Comparison of ENCODE assay signal across 31 cellular contexts in genomic region chr15:84917452-84917851, GRCh38. TPM values are rescaled to one million over a fixed set of nuclear protein-coding genes. Genes with fewer than 3 reads are reported as not detected.
"Had no signal": no experiment of that assay in that cellular context is flagged by ENCODE, and none has a peak within 500 bp of the region (broad histone marks: within the 10 kb centered on the region; RNA-seq: fewer than 3 reads in every experiment).

No MANE protein-coding gene starts in this region.

- H3K9me3 Mint-ChIP-seq: activated naive CD4-positive, alpha-beta T cell treated with anti-CD3 and anti-CD28 coated beads, Interleukin-2, amount 50 U/mL, for 72 hours; activated T-helper 2 cell treated with anti-CD3 and anti-CD28 coated beads, Interferon-gamma antibody, Interleukin-2, Interleukin-4, amounts not matched to agents 10 μg/mL and 5 μg/mL and 100 μg/mL, durations not matched to agents 14 hours and 24 hours and 36 hours; central memory CD8-positive, alpha-beta T cell; dendritic cell treated with granulocyte-macrophage colony-stimulating factor and Interleukin-4, amounts not matched to agents 40 ng/mL and 50 ng/mL, for 4 days; endodermal cell; neural crest cell had no signal

- H3K27me3 ChIP-seq: heart left ventricle, right atrium auricular region, testis, uterus had no signal

- H3K36me3 ChIP-seq: heart left ventricle, right atrium auricular region, uterus had no signal

- H3K27ac ChIP-seq: parathyroid adenoma, testis had no signal

- H3K36me3 Mint-ChIP-seq: type B pancreatic cell had no signal

- H3K9me3 ChIP-seq: heart left ventricle, psoas muscle, right atrium auricular region, testis, uterus had no signal

- DNase-seq: activated CD4-positive, CD25-positive, alpha-beta regulatory T cell treated with anti-CD3 and anti-CD28 coated beads, Interleukin-2, amount 50 U/mL, for 72 hours; activated CD8-positive, alpha-beta memory T cell treated with anti-CD3 and anti-CD28 coated beads, Interleukin-2, amount 50 U/mL, for 4 hours; activated T-cell treated with anti-CD3 and anti-CD28 coated beads, Interleukin-2, amount 50 U/mL, for 1 hour; endodermal cell; foreskin fibroblast; heart left ventricle; hypothalamus; immature natural killer cell; kidney; midbrain; naive thymus-derived CD4-positive, alpha-beta T cell; nucleus accumbens; psoas muscle; stimulated activated CD4-positive, alpha-beta T cell treated with anti-CD3 and anti-CD28 coated beads, Interleukin-15, amount 100 ng/mL, for 24 hours; stimulated activated CD4-positive, alpha-beta T cell treated with anti-CD3 and anti-CD28 coated beads, Interleukin-2, amount 100 ng/mL, for 24 hours; stimulated activated naive CD8-positive, alpha-beta T cell treated with anti-CD3 and anti-CD28 coated beads, Interleukin-15, Interleukin-2, amounts not matched to agents 100 U/mL and 50 U/mL, for 24 hours; T-helper 2 cell; testis; uterus had no signal

- H3K4me1 Mint-ChIP-seq: central memory CD8-positive, alpha-beta T cell had no signal

- H3K79me2 ChIP-seq: parathyroid adenoma had no signal

- H3K4me3 Mint-ChIP-seq: central memory CD8-positive, alpha-beta T cell; dendritic cell treated with granulocyte-macrophage colony-stimulating factor and Interleukin-4, amounts not matched to agents 40 ng/mL and 50 ng/mL, for 4 days; endodermal cell; immature natural killer cell; naive thymus-derived CD4-positive, alpha-beta T cell; neural crest cell; type B pancreatic cell had no signal

- H3K9ac ChIP-seq: parathyroid adenoma had no signal

- ATAC-seq: activated naive CD4-positive, alpha-beta T cell treated with anti-CD3 and anti-CD28 coated beads, Interleukin-2, amount 50 U/mL, for 72 hours; esophagus mucosa; heart left ventricle; naive thymus-derived CD4-positive, alpha-beta T cell; psoas muscle; stimulated activated naive CD8-positive, alpha-beta T cell treated with anti-CD3 and anti-CD28 coated beads, Interleukin-15, Interleukin-2, amounts not matched to agents 100 U/mL and 50 U/mL, for 24 hours had no signal

- FAIRE-seq: bronchial epithelial cell, kidney had no signal

- H3K4me3 ChIP-seq: heart left ventricle, psoas muscle, right atrium auricular region, testis, uterus had no signal

- H2AFZ ChIP-seq: parathyroid adenoma had no signal

- H3K27ac Mint-ChIP-seq: activated naive CD4-positive, alpha-beta T cell treated with anti-CD3 and anti-CD28 coated beads, Interleukin-2, amount 50 U/mL, for 72 hours; activated T-helper 2 cell treated with anti-CD3 and anti-CD28 coated beads, Interferon-gamma antibody, Interleukin-2, Interleukin-4, amounts not matched to agents 10 μg/mL and 5 μg/mL and 100 μg/mL, durations not matched to agents 14 hours and 24 hours and 36 hours; dendritic cell treated with granulocyte-macrophage colony-stimulating factor and Interleukin-4, amounts not matched to agents 40 ng/mL and 50 ng/mL, for 4 days; endodermal cell; immature natural killer cell; type B pancreatic cell had no signal

RNA-seq across cellular contexts. Expression of gene SLC28A1, which starts 33.0 kb away (rescaled TPM):
- total RNA-seq: activated CD8-positive, alpha-beta memory T cell treated with anti-CD3 and anti-CD28 coated beads for 36 hours; activated T-helper 2 cell treated with anti-CD3 and anti-CD28 coated beads, Interferon-gamma antibody, Interleukin-2, Interleukin-4, amounts not matched to agents 10 μg/mL and 5 μg/mL and 100 μg/mL, durations not matched to agents 14 hours and 24 hours and 36 hours; bronchial epithelial cell; endodermal cell; esophagus mucosa; lower leg skin; naive thymus-derived CD4-positive, alpha-beta T cell; neural crest cell had no signal
- polyA plus RNA-seq: immature natural killer cell; naive thymus-derived CD4-positive, alpha-beta T cell had no signal
